In genomic region chr20:20018366-20018765, GRCh38 we compare ENCODE assay signal across 9 cellular contexts. TPM values are rescaled to one million over a fixed set of nuclear protein-coding genes. Genes with fewer than 3 reads are reported as not detected.
DNase-seq lines count a peak whose midpoint lies in the region; FAIRE-seq and TF ChIP-seq lines count a peak whose summit lies in the region.
"Had no signal": no experiment of that assay in that cellular context is flagged by ENCODE, and none has a peak within 500 bp of the region (broad histone marks: within the 10 kb centered on the region; RNA-seq: fewer than 3 reads in every experiment).

No MANE protein-coding gene starts in this region.

- dilution Hi-C loops in keratinocyte (cut with MboI; ENCODE audit: extremely low pct_ligation_motif_present, low sequenced_read_pairs), result no loop called here

- intact Hi-C loops in activated T-helper 2 cell treated with anti-CD3 and anti-CD28 coated beads, Interferon-gamma antibody, Interleukin-2, Interleukin-4, amounts not matched to agents 10 μg/mL and 5 μg/mL and 100 μg/mL, durations not matched to agents 14 hours and 24 hours and 36 hours (cut with micrococcal nuclease), result loop anchor here (5.0 kb wide), 1 partner anchor 231 kb away; no protein-coding TSS in a partner anchor
- intact Hi-C loops in thyroid gland (cut with DNase I) (no loop called here), prostate gland (cut with DNase I) (no loop called here)

- H3K27ac ChIP-seq in keratinocyte (ENCODE audit: control insufficient read depth, insufficient read depth, low read length) (peak overlapping the region; percentile 85), thyroid gland (peak overlapping the region in 2 of 3 donors; percentile 83 to 85), prostate gland (no peak overlapping the region)

- peaks cover 8 to 32% of the 10 kb centered on the region in 2 experiments for H3K36me3 ChIP-seq in keratinocyte (ENCODE audit: control insufficient read depth in 2 of 2, extremely low read depth in 1 of 2, insufficient read depth in 2 of 2, low read length in 2 of 2)
- no peaks in the 10 kb centered on the region for H3K36me3 ChIP-seq in thyroid gland
- H3K36me3 ChIP-seq in prostate gland, result no peaks in the 10 kb centered on the region

- no peaks in the 10 kb centered on the region for H3K27me3 ChIP-seq in keratinocyte (ENCODE audit: control insufficient read depth, extremely low read depth, insufficient read depth, low read length)
- H3K27me3 ChIP-seq in thyroid gland, result no peaks in the 10 kb centered on the region
- no peaks in the 10 kb centered on the region for H3K27me3 ChIP-seq in prostate gland (replicated peaks; ENCODE audit: insufficient read depth)

- TF ChIP-seq CTCF in keratinocyte (optimal IDR thresholded peaks at IDR 0.05 in 1 of 3, IDR thresholded peaks at IDR 0.05 in 1 of 3, conservative IDR thresholded peaks at IDR 0.05 in 1 of 3; ENCODE audit: extremely low read depth in 1 of 3, insufficient read depth in 2 of 3, low read length in 3 of 3) (no peak), thyroid gland (IDR thresholded peaks at IDR 0.05) (no peak), prostate gland (IDR thresholded peaks at IDR 0.05) (no peak)

- H2AFZ ChIP-seq in keratinocyte (ENCODE audit: control insufficient read depth, low read length), result no peak overlapping the region

- H4K20me1 ChIP-seq in keratinocyte (ENCODE audit: control insufficient read depth, extremely low read depth, insufficient read depth, low read length), result no peaks in the 10 kb centered on the region

- H3K4me1 Mint-ChIP-seq in activated T-cell treated with anti-CD3 and anti-CD28 coated beads, Interleukin-2, amount 50 U/mL, for 24 hours (ENCODE audit: low read depth), result peaks cover 60% of the 10 kb centered on the region
- peaks cover 38% of the 10 kb centered on the region for H3K4me1 Mint-ChIP-seq in activated T-helper 2 cell treated with anti-CD3 and anti-CD28 coated beads, Interferon-gamma antibody, Interleukin-2, Interleukin-4, amounts not matched to agents 10 μg/mL and 5 μg/mL and 100 μg/mL, durations not matched to agents 14 hours and 24 hours and 36 hours (ENCODE audit: low read depth)

- H3K27me3 Mint-ChIP-seq in activated T-cell treated with anti-CD3 and anti-CD28 coated beads, Interleukin-2, amount 50 U/mL, for 24 hours, result no peaks in the 10 kb centered on the region
- no peaks in the 10 kb centered on the region for H3K27me3 Mint-ChIP-seq in activated T-helper 2 cell treated with anti-CD3 and anti-CD28 coated beads, Interferon-gamma antibody, Interleukin-2, Interleukin-4, amounts not matched to agents 10 μg/mL and 5 μg/mL and 100 μg/mL, durations not matched to agents 14 hours and 24 hours and 36 hours (ENCODE audit: low read depth)

- peak overlapping the region; percentile 90 for H3K4me3 Mint-ChIP-seq in activated T-cell treated with anti-CD3 and anti-CD28 coated beads, Interleukin-2, amount 50 U/mL, for 24 hours
- peak overlapping the region; percentile 89 for H3K4me3 Mint-ChIP-seq in activated T-helper 2 cell treated with anti-CD3 and anti-CD28 coated beads, Interferon-gamma antibody, Interleukin-2, Interleukin-4, amounts not matched to agents 10 μg/mL and 5 μg/mL and 100 μg/mL, durations not matched to agents 14 hours and 24 hours and 36 hours (ENCODE audit: low read depth)

- H3K9ac ChIP-seq in keratinocyte (ENCODE audit: control insufficient read depth, extremely low read depth, insufficient read depth, low read length), result peak overlapping the region; percentile 95

- H3K4me3 ChIP-seq in keratinocyte (ENCODE audit: control insufficient read depth in 2 of 3, extremely low read depth in 1 of 3, insufficient read depth in 2 of 3, low read depth in 1 of 3, low read length in 3 of 3), result peak overlapping the region; percentile 84 to 96 (median 92)
- H3K4me3 ChIP-seq in thyroid gland (replicated peaks in 1 of 3), result peak overlapping the region in 1 of 3 donors; percentile 89
- H3K4me3 ChIP-seq in prostate gland, result peak overlapping the region in 1 of 2 donors; percentile 79

- peak overlapping the region; percentile 78 for H3K27ac Mint-ChIP-seq in activated T-cell treated with anti-CD3 and anti-CD28 coated beads, Interleukin-2, amount 50 U/mL, for 24 hours
- H3K27ac Mint-ChIP-seq in activated T-helper 2 cell treated with anti-CD3 and anti-CD28 coated beads, Interferon-gamma antibody, Interleukin-2, Interleukin-4, amounts not matched to agents 10 μg/mL and 5 μg/mL and 100 μg/mL, durations not matched to agents 14 hours and 24 hours and 36 hours, result peak overlapping the region; percentile 42

- H3K9me3 ChIP-seq in keratinocyte (ENCODE audit: control insufficient read depth, low read depth, low read length), result no peaks in the 10 kb centered on the region
- H3K9me3 ChIP-seq in thyroid gland, result no peaks in the 10 kb centered on the region
- H3K9me3 ChIP-seq in prostate gland, result no peaks in the 10 kb centered on the region

- TF ChIP-seq POLR2A in thyroid gland (IDR thresholded peaks at IDR 0.05), result no peak
- TF ChIP-seq POLR2A in prostate gland (IDR thresholded peaks at IDR 0.05), result no peak

- H3K4me2 ChIP-seq in keratinocyte (ENCODE audit: control insufficient read depth, extremely low read depth, insufficient read depth, low read depth, low read length), result peak overlapping the region; percentile 92

- no peaks in the 10 kb centered on the region for H3K9me3 Mint-ChIP-seq in activated T-cell treated with anti-CD3 and anti-CD28 coated beads, Interleukin-2, amount 50 U/mL, for 24 hours
- no peaks in the 10 kb centered on the region for H3K9me3 Mint-ChIP-seq in activated T-helper 2 cell treated with anti-CD3 and anti-CD28 coated beads, Interferon-gamma antibody, Interleukin-2, Interleukin-4, amounts not matched to agents 10 μg/mL and 5 μg/mL and 100 μg/mL, durations not matched to agents 14 hours and 24 hours and 36 hours

- peaks cover 56% of the 10 kb centered on the region for H3K36me3 Mint-ChIP-seq in activated T-cell treated with anti-CD3 and anti-CD28 coated beads, Interleukin-2, amount 50 U/mL, for 24 hours (ENCODE audit: low read depth)
- H3K36me3 Mint-ChIP-seq in activated T-helper 2 cell treated with anti-CD3 and anti-CD28 coated beads, Interferon-gamma antibody, Interleukin-2, Interleukin-4, amounts not matched to agents 10 μg/mL and 5 μg/mL and 100 μg/mL, durations not matched to agents 14 hours and 24 hours and 36 hours (ENCODE audit: low read depth), result peaks cover 27% of the 10 kb centered on the region

- no peak for FAIRE-seq in keratinocyte (lab: Jason Lieb, UNC)

- 84% methylated on average over 8 of the region's 8 CpGs for WGBS in thyroid gland, 2 donors
- whole genome bisulfite sequencing in prostate gland, result 86% methylated on average over 8 of the region's 8 CpGs

- H3K79me2 ChIP-seq in keratinocyte (ENCODE audit: control insufficient read depth, insufficient read depth, low read length), result peaks cover 62% of the 10 kb centered on the region

- peaks cover 19% of the 10 kb centered on the region for H3K4me1 ChIP-seq in keratinocyte (ENCODE audit: control insufficient read depth, extremely low read depth, insufficient read depth, low read length)
- peaks cover 26 to 43% of the 10 kb centered on the region in 2 donors for H3K4me1 ChIP-seq in thyroid gland
- peaks cover 10% of the 10 kb centered on the region for H3K4me1 ChIP-seq in prostate gland (replicated peaks)

- DNase-seq in activated T-cell treated with anti-CD3 and anti-CD28 coated beads, Interleukin-2, amount 50 U/mL, for 24 hours, result no peak
- no peak for DNase-seq in activated T-cell treated with anti-CD3 and anti-CD28 coated beads, Interleukin-2, amount 50 U/mL, for 48 hours
- DNase-seq in activated T-helper 2 cell treated with anti-CD3 and anti-CD28 coated beads, Interferon-gamma antibody, Interleukin-2, Interleukin-4, amounts not matched to agents 10 μg/mL and 5 μg/mL and 100 μg/mL, durations not matched to agents 14 hours and 24 hours and 36 hours (ENCODE audit: low spot score), result no peak
- DNase-seq in keratinocyte (ENCODE audit: low read depth, low spot score) (no peak), thyroid gland (no peak), prostate gland (ENCODE audit: low spot score) (no peak), NCI-H2227 treated with DMSO at 0.1 percent for 48 hours (lab: John Stamatoyannopoulos, UW) (no peak), H4 (ENCODE audit: low spot score) (no peak)
- DNase-seq: T1000 had no signal

- peaks cover 2% of the 10 kb centered on the region for H3K9me1 ChIP-seq in keratinocyte (ENCODE audit: control insufficient read depth, extremely low read depth, insufficient read depth, low read length)

RNA-seq across cellular contexts. Expression of gene NAA20, which starts 1.2 kb away (rescaled TPM):
- total RNA-seq in activated T-helper 2 cell treated with anti-CD3 and anti-CD28 coated beads, Interferon-gamma antibody, Interleukin-2, Interleukin-4, amounts not matched to agents 10 μg/mL and 5 μg/mL and 100 μg/mL, durations not matched to agents 14 hours and 24 hours and 36 hours, result 72.9 and 76.0 TPM in 2 replicates
- polyA plus RNA-seq in keratinocyte, result 114 to 204 TPM (median 126 TPM) in 3 replicates
- polyA plus RNA-seq in keratinocyte (2011; ENCODE audit: low read depth), result 56.6 TPM
- 99.3 and 174 TPM in 2 replicates for polyA plus RNA-seq in keratinocyte (2011; cell fraction: cytosol; rRNA removed)
- polyA plus RNA-seq in keratinocyte (2011; cell fraction: nucleus; rRNA removed), result 69.8 and 104 TPM in 2 replicates
- polyA plus RNA-seq in keratinocyte (2012; ENCODE audit: low replicate concordance), result 114 and 120 TPM in 2 replicates
- polyA minus RNA-seq in keratinocyte, result 17.5 to 64.3 TPM (median 32.5 TPM) in 3 replicates
- 47.4 TPM for polyA minus RNA-seq in keratinocyte (2011; cell fraction: cytosol; rRNA and poly(A)+ RNA removed)
- polyA minus RNA-seq in keratinocyte (2011; cell fraction: nucleus; rRNA and poly(A)+ RNA removed), result 24.8 and 28.8 TPM in 2 replicates
- 10 to 100 TPM; 53.3 to 65.7 (median 64.0) TPM for total RNA-seq in thyroid gland
- total RNA-seq in prostate gland, result 10 to 100 TPM; 33.9 to 48.5 TPM
- total RNA-seq in H4 (2014; rRNA removed; shearing (Covaris generic)), result 63.2 and 83.4 TPM in 2 replicates

RNA-seq across cellular contexts. Expression of gene CRNKL1, which starts 33.9 kb away (rescaled TPM):
- 19.3 and 20.1 TPM in 2 replicates for total RNA-seq in activated T-helper 2 cell treated with anti-CD3 and anti-CD28 coated beads, Interferon-gamma antibody, Interleukin-2, Interleukin-4, amounts not matched to agents 10 μg/mL and 5 μg/mL and 100 μg/mL, durations not matched to agents 14 hours and 24 hours and 36 hours
- 6.1 to 11.0 TPM (median 9.4 TPM) in 3 replicates for polyA plus RNA-seq in keratinocyte
- polyA plus RNA-seq in keratinocyte (2011; ENCODE audit: low read depth), result 16.9 TPM
- 5.7 and 9.1 TPM in 2 replicates for polyA plus RNA-seq in keratinocyte (2011; cell fraction: cytosol; rRNA removed)
- polyA plus RNA-seq in keratinocyte (2011; cell fraction: nucleus; rRNA removed), result 7.7 and 11.5 TPM in 2 replicates
- 12.4 and 15.7 TPM in 2 replicates for polyA plus RNA-seq in keratinocyte (2012; ENCODE audit: low replicate concordance)
- 2.5 to 10.4 TPM (median 4.9 TPM) in 3 replicates for polyA minus RNA-seq in keratinocyte
- 6.1 TPM for polyA minus RNA-seq in keratinocyte (2011; cell fraction: cytosol; rRNA and poly(A)+ RNA removed)
- 5.1 and 7.7 TPM in 2 replicates for polyA minus RNA-seq in keratinocyte (2011; cell fraction: nucleus; rRNA and poly(A)+ RNA removed)
- total RNA-seq in thyroid gland (10 to 100 TPM; 23.6 to 35.2 (median 27.2) TPM), prostate gland (10 to 100 TPM; 22.0 to 27.1 TPM)
- 17.0 and 20.3 TPM in 2 replicates for total RNA-seq in H4 (2014; rRNA removed; shearing (Covaris generic))

RNA-seq across cellular contexts. Expression of gene CFAP61, which starts 34.0 kb away (rescaled TPM):
- 0.32 TPM in 1 of 2 replicates, not detected in the other for total RNA-seq in activated T-helper 2 cell treated with anti-CD3 and anti-CD28 coated beads, Interferon-gamma antibody, Interleukin-2, Interleukin-4, amounts not matched to agents 10 μg/mL and 5 μg/mL and 100 μg/mL, durations not matched to agents 14 hours and 24 hours and 36 hours
- 0.15 to 0.61 TPM (median 0.25 TPM) in 3 replicates for polyA plus RNA-seq in keratinocyte
- polyA plus RNA-seq in keratinocyte (2011; ENCODE audit: low read depth), result not detected
- 0.07 and 0.19 TPM in 2 replicates for polyA plus RNA-seq in keratinocyte (2011; cell fraction: cytosol; rRNA removed)
- 0.11 and 0.45 TPM in 2 replicates for polyA plus RNA-seq in keratinocyte (2011; cell fraction: nucleus; rRNA removed)
- polyA plus RNA-seq in keratinocyte (2012; ENCODE audit: low replicate concordance), result not detected in 2 replicates
- 1.6 TPM in 1 of 3 replicates, not detected in the others for polyA minus RNA-seq in keratinocyte
- polyA minus RNA-seq in keratinocyte (2011; cell fraction: cytosol; rRNA and poly(A)+ RNA removed), result not detected
- polyA minus RNA-seq in keratinocyte (2011; cell fraction: nucleus; rRNA and poly(A)+ RNA removed), result not detected in 2 replicates
- total RNA-seq in thyroid gland, result 1 to 10 TPM in 2 of 4 donors, under 1 TPM in 2; 0.34 to 1.6 (median 1.1) TPM
- 1 to 10 TPM in 1 of 2 donors, under 1 TPM in 1; 0.14 to 8.1 TPM for total RNA-seq in prostate gland
- 0.62 TPM in 1 of 2 replicates, not detected in the other for total RNA-seq in H4 (2014; rRNA removed; shearing (Covaris generic))

Comparison
In these comparisons a context has a peak if more than half of its experiments do, and no peak if none do; other contexts are left out.
1. H3K27ac ChIP-seq: peak in keratinocyte (single experiment) and thyroid gland (2 of 3); none in prostate gland (0 of 2).